ENCODE assay signal across 8 cellular contexts in genomic region chr19:5090780-5091575, GRCh38.
A peak's percentile ranks its signal among the peaks of the same experiment; 100 is the strongest.
DNase-seq lines count a peak whose midpoint lies in the region; ATAC-seq and TF ChIP-seq lines count a peak whose summit lies in the region.

No MANE protein-coding gene starts in this region.

- peak; percentile 51 for DNase-seq in DMS153 treated with DMSO at 0.1 percent for 48 hours (lab: John Stamatoyannopoulos, UW; ENCODE audit: unreplicated experiment)
- peak; percentile 11 for DNase-seq in NCI-H526 treated with DMSO at 0.1 percent for 48 hours (lab: John Stamatoyannopoulos, UW)
- DNase-seq in fibroblast of pulmonary artery (ENCODE audit: low read depth) = peak; percentile 33
- DNase-seq in progenitor cell of endocrine pancreas (ENCODE audit: low spot score, unreplicated experiment) = no peak
- DNase-seq in RKO (ENCODE audit: low spot score) = no peak
- DNase-seq in NK-92 (lab: John Stamatoyannopoulos, UW; ENCODE audit: unreplicated experiment) = no peak
- DNase-seq in activated CD8-positive, alpha-beta memory T cell treated with anti-CD3 and anti-CD28 coated beads, Interleukin-2, amount 10 ng/mL, durations not matched to agents 7 days and 5 days = no peak

- TF ChIP-seq CTCF in fibroblast of pulmonary artery (IDR thresholded peaks at IDR 0.05; ENCODE audit: low read length, missing control alignments) (no peak), progenitor cell of endocrine pancreas (IDR thresholded peaks at IDR 0.05; ENCODE audit: unreplicated experiment) (no peak)

- H3K4me3 ChIP-seq in fibroblast of pulmonary artery (replicated peaks; ENCODE audit: low read depth, low read length) = no peak overlapping the region

- H3K27me3 Mint-ChIP-seq in progenitor cell of endocrine pancreas = no peaks in the 10 kb centered on the region
- H3K27me3 Mint-ChIP-seq in activated CD8-positive, alpha-beta memory T cell treated with anti-CD3 and anti-CD28 coated beads, Interleukin-2, amount 10 ng/mL, durations not matched to agents 7 days and 5 days = no peaks in the 10 kb centered on the region

- CTCF ChIA-PET in activated CD8-positive, alpha-beta memory T cell treated with anti-CD3 and anti-CD28 coated beads, Interleukin-2, amount 10 ng/mL, durations not matched to agents 7 days and 5 days (lab: Charles Lee) = no interaction called here

- peak overlapping the region; percentile 74 for H3K27ac Mint-ChIP-seq in progenitor cell of endocrine pancreas
- H3K27ac Mint-ChIP-seq in activated CD8-positive, alpha-beta memory T cell treated with anti-CD3 and anti-CD28 coated beads, Interleukin-2, amount 10 ng/mL, durations not matched to agents 7 days and 5 days = no peak overlapping the region

- H3K9me3 Mint-ChIP-seq in progenitor cell of endocrine pancreas (ENCODE audit: low read depth) = no peaks in the 10 kb centered on the region
- no peaks in the 10 kb centered on the region for H3K9me3 Mint-ChIP-seq in activated CD8-positive, alpha-beta memory T cell treated with anti-CD3 and anti-CD28 coated beads, Interleukin-2, amount 10 ng/mL, durations not matched to agents 7 days and 5 days (ENCODE audit: low read depth)

- ATAC-seq in GM18861 (IDR thresholded peaks at IDR 0.05; ENCODE audit: unreplicated experiment) = no peak
- ATAC-seq in activated CD8-positive, alpha-beta memory T cell treated with anti-CD3 and anti-CD28 coated beads, Interleukin-2, amount 10 ng/mL, durations not matched to agents 7 days and 5 days = no peak

- peaks cover 15% of the 10 kb centered on the region for H3K4me1 Mint-ChIP-seq in progenitor cell of endocrine pancreas (ENCODE audit: low read depth)
- no peaks in the 10 kb centered on the region for H3K4me1 Mint-ChIP-seq in activated CD8-positive, alpha-beta memory T cell treated with anti-CD3 and anti-CD28 coated beads, Interleukin-2, amount 10 ng/mL, durations not matched to agents 7 days and 5 days

- H3K4me3 Mint-ChIP-seq in progenitor cell of endocrine pancreas (ENCODE audit: low read depth) = no peak overlapping the region
- no peak overlapping the region for H3K4me3 Mint-ChIP-seq in activated CD8-positive, alpha-beta memory T cell treated with anti-CD3 and anti-CD28 coated beads, Interleukin-2, amount 10 ng/mL, durations not matched to agents 7 days and 5 days

- H3K36me3 Mint-ChIP-seq in progenitor cell of endocrine pancreas (ENCODE audit: insufficient read depth) = peaks cover 4% of the 10 kb centered on the region
- H3K36me3 Mint-ChIP-seq in activated CD8-positive, alpha-beta memory T cell treated with anti-CD3 and anti-CD28 coated beads, Interleukin-2, amount 10 ng/mL, durations not matched to agents 7 days and 5 days = peaks cover 2% of the 10 kb centered on the region

Comparison
In these comparisons a context has a peak if more than half of its experiments do, and no peak if none do; other contexts are left out.
1. DNase-seq: peak in DMS153 treated with DMSO at 0.1 percent for 48 hours (single experiment), NCI-H526 treated with DMSO at 0.1 percent for 48 hours (single experiment) and fibroblast of pulmonary artery (single experiment); none in progenitor cell of endocrine pancreas (single experiment), RKO (single experiment), NK-92 (single experiment) and activated CD8-positive, alpha-beta memory T cell treated with anti-CD3 and anti-CD28 coated beads, Interleukin-2, amount 10 ng/mL, durations not matched to agents 7 days and 5 days (single experiment).